ENCODE assay signal across 10 cellular contexts in the genomic region with DNA sequence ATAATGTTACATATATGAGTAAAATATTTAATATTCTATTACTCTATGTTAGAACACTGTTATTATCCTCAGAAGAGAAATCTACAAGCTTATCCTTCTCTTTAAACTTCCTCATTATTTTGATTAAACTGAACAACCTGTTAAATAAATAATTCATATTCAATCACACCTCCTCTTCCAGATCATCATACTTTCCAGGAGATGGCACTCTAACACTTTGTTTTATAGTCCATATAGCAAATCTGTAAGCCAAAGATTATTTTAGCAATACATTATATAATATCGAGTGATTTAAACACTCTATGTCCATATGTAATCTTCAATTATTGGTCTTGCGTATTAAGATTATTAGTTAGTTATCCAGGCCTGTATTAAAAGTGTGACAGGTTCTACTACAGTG.
DNase-seq lines count a peak whose midpoint lies in the region; ATAC-seq, FAIRE-seq and TF ChIP-seq lines count a peak whose summit lies in the region.
"Had no signal": no experiment of that assay in that cellular context is flagged by ENCODE, and none has a peak within 500 bp of the region (broad histone marks: within the 10 kb centered on the region; RNA-seq: fewer than 3 reads in every experiment).

No MANE protein-coding gene starts in this region.

- no peaks in the 10 kb centered on the region for H4K20me1 ChIP-seq in GM12878 (ENCODE audit: control insufficient read depth, insufficient read depth)
- H4K20me1 ChIP-seq in neural cell (ENCODE audit: insufficient read depth) = no peaks in the 10 kb centered on the region

- POLR2A ChIA-PET in GM12878 (lab: Charles Lee) = no interaction called here

- ATAC-seq in GM12878 (no peak), GM21619 (IDR thresholded peaks at IDR 0.05; ENCODE audit: unreplicated experiment) (no peak), left cardiac atrium (no peak)
- no peak for ATAC-seq in effector memory CD8-positive, alpha-beta T cell (replicated peaks)
- no peak for ATAC-seq in stimulated activated naive CD8-positive, alpha-beta T cell treated with anti-CD3 and anti-CD28 coated beads, Interleukin-15, amount 100 ng/mL, for 72 hours

- no peak overlapping the region for H3K4me3 ChIP-seq in GM12878
- H3K4me3 ChIP-seq in neural cell (ENCODE audit: low read length) = no peak overlapping the region

- no peak for TF ChIP-seq POLR2A in GM12878 (IDR thresholded peaks at IDR 0.05; ENCODE audit: low read depth, low read length)

- no peak overlapping the region for H3K9ac ChIP-seq in GM12878 (ENCODE audit: control insufficient read depth, insufficient read depth, low read length)
- H3K9ac ChIP-seq in neural cell (ENCODE audit: low read length) = no peak overlapping the region

- TF ChIP-seq EP300 in GM12878 (IDR thresholded peaks at IDR 0.05; ENCODE audit: borderline replicate concordance in 1 of 2, control insufficient read depth in 1 of 2, low read depth in 2 of 2, low read length in 2 of 2) = no peak
- no peak for TF ChIP-seq EP300 in neural cell (conservative IDR thresholded peaks at IDR 0.05; ENCODE audit: poor library complexity, severe bottlenecking)

- FAIRE-seq in GM12878 (lab: Jason Lieb, UNC) = no peak

- RAD21 ChIA-PET in GM12878 (lab: Charles Lee; ENCODE audit: unreplicated experiment) = no interaction called here

- H3K4me2 ChIP-seq in GM12878 (ENCODE audit: control insufficient read depth, insufficient read depth) = no peak overlapping the region
- H3K4me2 ChIP-seq in neural cell (ENCODE audit: low read length) = no peak overlapping the region

- no peaks in the 10 kb centered on the region for H3K27me3 ChIP-seq in GM12878 (replicated peaks in 1 of 2; ENCODE audit: control insufficient read depth in 2 of 2, insufficient read depth in 2 of 2, low read length in 1 of 2)
- no peaks in the 10 kb centered on the region for H3K27me3 ChIP-seq in neural cell (ENCODE audit: insufficient read depth, low read depth, low read length)

- H2AFZ ChIP-seq in GM12878 (ENCODE audit: control insufficient read depth, low read depth, low read length) (no peak overlapping the region), neural cell (ENCODE audit: low read depth, low read length) (no peak overlapping the region)

- H3K27me3 Mint-ChIP-seq in effector memory CD8-positive, alpha-beta T cell = no peaks in the 10 kb centered on the region
- no peaks in the 10 kb centered on the region for H3K27me3 Mint-ChIP-seq in stimulated activated naive CD8-positive, alpha-beta T cell treated with anti-CD3 and anti-CD28 coated beads, Interleukin-15, amount 100 ng/mL, for 72 hours
- H3K27me3 Mint-ChIP-seq: dendritic cell treated with granulocyte-macrophage colony-stimulating factor and Interleukin-4, amounts not matched to agents 40 ng/mL and 50 ng/mL, for 4 days had no signal

- BruUV-seq in GM12878 (replicated peaks; lab: Mats Ljungman, UMichigan) = no TSS peak

- no peaks in the 10 kb centered on the region for H3K4me1 ChIP-seq in GM12878 (ENCODE audit: control insufficient read depth, insufficient read depth, low read length)

- H3K36me3 ChIP-seq in GM12878 (ENCODE audit: control insufficient read depth in 2 of 2, insufficient read depth in 2 of 2, low read length in 1 of 2) = no peaks in the 10 kb centered on the region
- H3K36me3 ChIP-seq in neural cell (ENCODE audit: insufficient read depth, low read length) = no peaks in the 10 kb centered on the region

- no peak overlapping the region for H3K27ac Mint-ChIP-seq in effector memory CD8-positive, alpha-beta T cell
- no peak overlapping the region for H3K27ac Mint-ChIP-seq in stimulated activated naive CD8-positive, alpha-beta T cell treated with anti-CD3 and anti-CD28 coated beads, Interleukin-15, amount 100 ng/mL, for 72 hours
- H3K27ac Mint-ChIP-seq: dendritic cell treated with granulocyte-macrophage colony-stimulating factor and Interleukin-4, amounts not matched to agents 40 ng/mL and 50 ng/mL, for 4 days had no signal

- H3K9me3 ChIP-seq in GM12878 (replicated peaks; ENCODE audit: control insufficient read depth, insufficient read depth, low read length) = no peaks in the 10 kb centered on the region
- no peaks in the 10 kb centered on the region for H3K9me3 ChIP-seq in neural cell (ENCODE audit: low read length)

- 46% methylated on average over 2 of the region's 2 CpGs for WGBS in GM12878 (ENCODE audit: insufficient coverage, insufficient replicate concordance, low lambda C conversion rate, missing lambda C conversion rate)

- H3K4me1 Mint-ChIP-seq in effector memory CD8-positive, alpha-beta T cell (ENCODE audit: low read depth in 2 of 2) = no peaks in the 10 kb centered on the region
- no peaks in the 10 kb centered on the region for H3K4me1 Mint-ChIP-seq in stimulated activated naive CD8-positive, alpha-beta T cell treated with anti-CD3 and anti-CD28 coated beads, Interleukin-15, amount 100 ng/mL, for 72 hours

- SMC1A ChIA-PET in GM12878 (lab: Charles Lee; ENCODE audit: uncharacterized antibody, unreplicated experiment) = no interaction called here

- TF ChIP-seq RAD21 in GM12878 (IDR thresholded peaks at IDR 0.05; ENCODE audit: insufficient read depth, low read depth, low read length) (peak; percentile 27; the same call in 1 of the 2 replicates), neural cell (conservative IDR thresholded peaks at IDR 0.05) (peak; percentile 70)

- DNase-seq in H4 (ENCODE audit: low spot score) (peak; percentile 42), NCI-H2171 (lab: John Stamatoyannopoulos, UW) (peak; percentile 8), GM12878 (ENCODE audit: low read depth, low spot score) (no peak), left cardiac atrium (no peak)
- no peak for DNase-seq in effector memory CD8-positive, alpha-beta T cell
- DNase-seq in stimulated activated naive CD8-positive, alpha-beta T cell treated with anti-CD3 and anti-CD28 coated beads, Interleukin-15, amount 100 ng/mL, for 72 hours = no peak
- DNase-seq: stimulated activated CD8-positive, alpha-beta memory T cell treated with anti-CD3 and anti-CD28 coated beads, Interleukin-4, amount 100 ng/mL, for 48 hours had no signal

- no peaks in the 10 kb centered on the region for H3K36me3 Mint-ChIP-seq in effector memory CD8-positive, alpha-beta T cell (ENCODE audit: insufficient read depth)

- H3K27ac ChIP-seq in GM12878 (ENCODE audit: control insufficient read depth, insufficient read depth) = no peak overlapping the region
- H3K27ac ChIP-seq in neural cell (ENCODE audit: low read length) = no peak overlapping the region

- TF ChIP-seq CTCF in GM12878 (IDR thresholded peaks at IDR 0.05 in 2 of 3, conservative IDR thresholded peaks at IDR 0.05 in 1 of 3; ENCODE audit: control insufficient read depth in 2 of 3, extremely low read depth in 1 of 3, insufficient read depth in 1 of 3, low read depth in 3 of 3, low read length in 3 of 3) (no peak; a peak in 1 of 6 replicates), neural cell (IDR thresholded peaks at IDR 0.05; ENCODE audit: poor library complexity, severe bottlenecking) (peak; percentile 60)

- no peaks in the 10 kb centered on the region for H3F3A ChIP-seq in neural cell (ENCODE audit: insufficient read depth, low read length, poor library complexity, severe bottlenecking)

- no peaks in the 10 kb centered on the region for H3K9me3 Mint-ChIP-seq in effector memory CD8-positive, alpha-beta T cell
- H3K9me3 Mint-ChIP-seq in stimulated activated naive CD8-positive, alpha-beta T cell treated with anti-CD3 and anti-CD28 coated beads, Interleukin-15, amount 100 ng/mL, for 72 hours = no peaks in the 10 kb centered on the region
- H3K9me3 Mint-ChIP-seq: dendritic cell treated with granulocyte-macrophage colony-stimulating factor and Interleukin-4, amounts not matched to agents 40 ng/mL and 50 ng/mL, for 4 days had no signal

- CTCF ChIA-PET in GM12878 (lab: Yijun Ruan, JAX) = interaction anchor here (0.6 kb wide), 1 partner anchor 258 kb away, joined by 3 read pairs; no protein-coding TSS in a partner anchor

- no peak overlapping the region for H3K4me3 Mint-ChIP-seq in effector memory CD8-positive, alpha-beta T cell
- no peak overlapping the region for H3K4me3 Mint-ChIP-seq in stimulated activated naive CD8-positive, alpha-beta T cell treated with anti-CD3 and anti-CD28 coated beads, Interleukin-15, amount 100 ng/mL, for 72 hours
- H3K4me3 Mint-ChIP-seq: dendritic cell treated with granulocyte-macrophage colony-stimulating factor and Interleukin-4, amounts not matched to agents 40 ng/mL and 50 ng/mL, for 4 days had no signal

- no peaks in the 10 kb centered on the region for H3K79me2 ChIP-seq in GM12878 (ENCODE audit: control insufficient read depth, insufficient read depth, low read length)
- H3K79me2 ChIP-seq in neural cell (replicated peaks; ENCODE audit: insufficient read depth, low read length) = no peaks in the 10 kb centered on the region

- H3K9me2 ChIP-seq in neural cell (ENCODE audit: insufficient read depth, low read length) = no peaks in the 10 kb centered on the region

- in situ Hi-C loops in GM12878 (cut with MboI) = no loop called here

- intact Hi-C loops in GM12878 (cut with micrococcal nuclease; ENCODE audit: unreplicated experiment) (no loop called here), left cardiac atrium (cut with DNase I) (no loop called here)

TF ChIP-seq in GM12878, 131 proteins besides CTCF, POLR2A, EP300 and RAD21 (continues in another document):
- TF ChIP-seq RELA (IDR thresholded peaks at IDR 0.05; ENCODE audit: borderline replicate concordance, partially characterized antibody) = no peak

TF ChIP-seq in neural cell, 6 proteins besides CTCF, POLR2A, EP300 and RAD21 (continues in another document):
- TF ChIP-seq EZH2 (IDR thresholded peaks at IDR 0.05; ENCODE audit: borderline replicate concordance, insufficient read depth, low read length, poor library complexity, severe bottlenecking) = no peak
- no peak for TF ChIP-seq POLR2AphosphoS5 (IDR thresholded peaks at IDR 0.05)
- TF ChIP-seq TAF1 (IDR thresholded peaks at IDR 0.05; ENCODE audit: low read depth) = no peak
- TF ChIP-seq SMC3 (conservative IDR thresholded peaks at IDR 0.05; ENCODE audit: poor library complexity) = peak; percentile 72

Comparison
In these comparisons a context has a peak if more than half of its experiments do, and no peak if none do; other contexts are left out.
1. DNase-seq: peak in H4 (single experiment) and NCI-H2171 (single experiment); none in GM12878 (single experiment), left cardiac atrium (single experiment), effector memory CD8-positive, alpha-beta T cell (0 of 3) and stimulated activated naive CD8-positive, alpha-beta T cell treated with anti-CD3 and anti-CD28 coated beads, Interleukin-15, amount 100 ng/mL, for 72 hours (0 of 2).